Comparison of ENCODE assay signal across 25 cellular contexts in the genomic region with DNA sequence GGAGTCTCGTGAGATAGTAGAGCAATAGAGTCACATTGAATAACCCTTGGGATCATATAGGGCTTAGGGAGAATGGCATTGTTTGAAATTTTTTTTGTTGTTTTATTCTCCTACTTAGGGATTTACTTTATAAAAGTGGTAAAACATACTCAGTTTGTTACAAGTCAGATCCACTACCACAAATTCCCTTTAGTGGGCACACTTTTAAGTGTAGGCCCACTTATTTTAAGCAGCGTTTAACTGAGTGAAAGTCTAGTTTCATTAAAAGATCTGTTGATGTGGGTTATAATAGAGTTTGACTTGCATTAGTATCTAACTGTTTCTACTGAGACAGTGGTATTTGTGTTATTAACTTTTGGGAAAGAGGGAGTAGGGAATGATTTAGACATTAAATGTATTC. TPM values are rescaled to one million over a fixed set of nuclear protein-coding genes. Genes with fewer than 3 reads are reported as not detected.
DNase-seq lines count a peak whose midpoint lies in the region; ATAC-seq and TF ChIP-seq lines count a peak whose summit lies in the region.
"Had no signal": no experiment of that assay in that cellular context is flagged by ENCODE, and none has a peak within 500 bp of the region (broad histone marks: within the 10 kb centered on the region; RNA-seq: fewer than 3 reads in every experiment).

No MANE protein-coding gene starts in this region.

- H3F3A ChIP-seq in Loucy (ENCODE audit: low read depth), result no peaks in the 10 kb centered on the region

- peak overlapping the region; percentile 22 for H3K27ac Mint-ChIP-seq in activated CD8-positive, alpha-beta memory T cell treated with anti-CD3 and anti-CD28 coated beads, Interleukin-2, amount 10 ng/mL, durations not matched to agents 7 days and 5 days
- H3K27ac Mint-ChIP-seq: activated CD4-positive, alpha-beta T cell treated with anti-CD3 and anti-CD28 coated beads, Interleukin-2, amount 10 ng/mL, durations not matched to agents 7 days and 5 days; activated naive CD4-positive, alpha-beta T cell treated with anti-CD3 and anti-CD28 coated beads for 36 hours had no signal

- CTCF ChIA-PET in activated CD8-positive, alpha-beta memory T cell treated with anti-CD3 and anti-CD28 coated beads, Interleukin-2, amount 10 ng/mL, durations not matched to agents 7 days and 5 days (lab: Charles Lee), result interaction anchor here (0.7 to 10.7 kb wide), 2 partner anchors 16 to 127 kb away, joined by 3 to 294 read pairs; no protein-coding TSS in a partner anchor

- peaks cover 37% of the 10 kb centered on the region for H4K20me1 ChIP-seq in Loucy (ENCODE audit: insufficient read depth, low read length, poor library complexity, severe bottlenecking)

- H3K4me3 Mint-ChIP-seq in activated CD8-positive, alpha-beta memory T cell treated with anti-CD3 and anti-CD28 coated beads, Interleukin-2, amount 10 ng/mL, durations not matched to agents 7 days and 5 days, result no peak overlapping the region
- H3K4me3 Mint-ChIP-seq: activated CD4-positive, alpha-beta T cell treated with anti-CD3 and anti-CD28 coated beads, Interleukin-2, amount 10 ng/mL, durations not matched to agents 7 days and 5 days; activated naive CD4-positive, alpha-beta T cell treated with anti-CD3 and anti-CD28 coated beads for 36 hours; mesothelial cell of epicardium; naive thymus-derived CD4-positive, alpha-beta T cell had no signal

- no peak overlapping the region for H3K9ac ChIP-seq in Loucy (ENCODE audit: low read depth, low read length, poor library complexity, severe bottlenecking)

- peaks cover 45% of the 10 kb centered on the region for H3K4me1 Mint-ChIP-seq in activated CD8-positive, alpha-beta memory T cell treated with anti-CD3 and anti-CD28 coated beads, Interleukin-2, amount 10 ng/mL, durations not matched to agents 7 days and 5 days

- peak; percentile 57 for TF ChIP-seq CTCF in Loucy (conservative IDR thresholded peaks at IDR 0.05; ENCODE audit: low read length)
- peak in 1 of 3 experiments; percentile 3 for TF ChIP-seq CTCF in esophagus muscularis mucosa (IDR thresholded peaks at IDR 0.05)
- TF ChIP-seq CTCF in sigmoid colon (IDR thresholded peaks at IDR 0.05), result no peak

- TF ChIP-seq EP300 in esophagus muscularis mucosa (IDR thresholded peaks at IDR 0.05), result no peak
- TF ChIP-seq EP300 in sigmoid colon (IDR thresholded peaks at IDR 0.05), result no peak

- no peaks in the 10 kb centered on the region for H3K9me2 ChIP-seq in Loucy (replicated peaks; ENCODE audit: low read depth, low read length)

- no peak for ATAC-seq in activated CD8-positive, alpha-beta memory T cell treated with anti-CD3 and anti-CD28 coated beads, Interleukin-2, amount 10 ng/mL, durations not matched to agents 7 days and 5 days
- no peak for ATAC-seq in HG03045 (IDR thresholded peaks at IDR 0.05; ENCODE audit: unreplicated experiment)
- no peak for ATAC-seq in HG02840 (IDR thresholded peaks at IDR 0.05; ENCODE audit: low FRiP score, unreplicated experiment)
- ATAC-seq: naive thymus-derived CD4-positive, alpha-beta T cell had no signal

- H3K27me3 Mint-ChIP-seq in activated CD8-positive, alpha-beta memory T cell treated with anti-CD3 and anti-CD28 coated beads, Interleukin-2, amount 10 ng/mL, durations not matched to agents 7 days and 5 days, result no peaks in the 10 kb centered on the region
- H3K27me3 Mint-ChIP-seq: activated CD4-positive, alpha-beta T cell treated with anti-CD3 and anti-CD28 coated beads, Interleukin-2, amount 10 ng/mL, durations not matched to agents 7 days and 5 days; naive thymus-derived CD4-positive, alpha-beta T cell had no signal

- peaks cover 18% of the 10 kb centered on the region for H3K36me3 Mint-ChIP-seq in activated CD8-positive, alpha-beta memory T cell treated with anti-CD3 and anti-CD28 coated beads, Interleukin-2, amount 10 ng/mL, durations not matched to agents 7 days and 5 days

- peaks cover 50% of the 10 kb centered on the region for H3K36me3 ChIP-seq in Loucy (ENCODE audit: insufficient read depth, low read length)
- H3K36me3 ChIP-seq in esophagus muscularis mucosa, result peaks cover 0 to 22% (median 15%) of the 10 kb centered on the region in 4 donors
- peaks cover 0 to 17% (median 0%) of the 10 kb centered on the region in 4 donors for H3K36me3 ChIP-seq in sigmoid colon
- H3K36me3 ChIP-seq: ovary had no signal

- H3K27me3 ChIP-seq in Loucy (ENCODE audit: insufficient read depth, low read length, poor library complexity, severe bottlenecking) (no peaks in the 10 kb centered on the region), esophagus muscularis mucosa (no peaks in the 10 kb centered on the region), sigmoid colon (no peaks in the 10 kb centered on the region)
- H3K27me3 ChIP-seq: MG63, ovary, spleen, transverse colon had no signal

- H2AFZ ChIP-seq in Loucy (ENCODE audit: low read length), result no peak overlapping the region

- no peak overlapping the region for H3K4me2 ChIP-seq in Loucy (ENCODE audit: low read depth, low read length, poor library complexity, severe bottlenecking)

- peak overlapping the region; percentile 74 to 82 (median 79) for H3K27ac ChIP-seq in esophagus muscularis mucosa (replicated peaks in 1 of 4)
- H3K27ac ChIP-seq in sigmoid colon, result peak overlapping the region in 3 of 4 donors; percentile 44 to 73 (median 61)

- intact Hi-C loops in esophagus muscularis mucosa (cut with DNase I), result no loop called here
- intact Hi-C loops in sigmoid colon (cut with DNase I), result no loop called here

- H3K79me2 ChIP-seq in Loucy (ENCODE audit: insufficient read depth, low read length), result peaks cover 85% of the 10 kb centered on the region

- H3K4me1 ChIP-seq in Loucy (ENCODE audit: insufficient read depth, low read length, poor library complexity, severe bottlenecking) (peaks cover 13% of the 10 kb centered on the region), esophagus muscularis mucosa (peaks cover 14 to 59% (median 49%) of the 10 kb centered on the region in 4 donors), sigmoid colon (peaks cover 0 to 37% (median 14%) of the 10 kb centered on the region in 4 donors)

- DNase-seq in activated CD8-positive, alpha-beta memory T cell treated with anti-CD3 and anti-CD28 coated beads, Interleukin-2, amount 10 ng/mL, durations not matched to agents 7 days and 5 days, result no peak
- DNase-seq in activated CD8-positive, alpha-beta memory T cell treated with anti-CD3 and anti-CD28 coated beads, Interleukin-2, amount 50 U/mL, for 48 hours, result no peak
- DNase-seq in esophagus muscularis mucosa (ENCODE audit: extremely low spot score) (no peak), sigmoid colon (no peak), NCI-H1092 (lab: John Stamatoyannopoulos, UW) (no peak)
- DNase-seq: activated CD4-positive, alpha-beta T cell treated with anti-CD3 and anti-CD28 coated beads, Interleukin-2, amount 10 ng/mL, durations not matched to agents 7 days and 5 days; activated naive CD4-positive, alpha-beta T cell treated with anti-CD3 and anti-CD28 coated beads for 36 hours; amygdala; cortex of kidney; islet precursor cell; MG63; naive thymus-derived CD4-positive, alpha-beta T cell; NCI-H1417 treated with DMSO at 0.1 percent for 48 hours; NCI-H2081; NCI-H226; NCI-H82; ovary; right cardiac atrium; spleen; transverse colon had no signal

- H3K9me3 ChIP-seq in Loucy (ENCODE audit: insufficient read depth, low read depth, low read length) (no peaks in the 10 kb centered on the region), esophagus muscularis mucosa (no peaks in the 10 kb centered on the region), sigmoid colon (no peaks in the 10 kb centered on the region)
- H3K9me3 ChIP-seq: HAP-1, MG63, ovary, spleen, transverse colon had no signal

- TF ChIP-seq POLR2A in esophagus muscularis mucosa (IDR thresholded peaks at IDR 0.05; ENCODE audit: low read depth) (no peak), sigmoid colon (IDR thresholded peaks at IDR 0.05) (no peak)

- WGBS in esophagus muscularis mucosa, result 78% methylated on average over 2 of the region's 2 CpGs
- 93 to 94% methylated on average over 2 of the region's 2 CpGs for WGBS in sigmoid colon, 2 donors

- H3K9me3 Mint-ChIP-seq in activated CD8-positive, alpha-beta memory T cell treated with anti-CD3 and anti-CD28 coated beads, Interleukin-2, amount 10 ng/mL, durations not matched to agents 7 days and 5 days (ENCODE audit: low read depth), result no peaks in the 10 kb centered on the region
- H3K9me3 Mint-ChIP-seq: activated CD4-positive, alpha-beta T cell treated with anti-CD3 and anti-CD28 coated beads, Interleukin-2, amount 10 ng/mL, durations not matched to agents 7 days and 5 days; activated naive CD4-positive, alpha-beta T cell treated with anti-CD3 and anti-CD28 coated beads for 36 hours; mesothelial cell of epicardium; naive thymus-derived CD4-positive, alpha-beta T cell had no signal

- H3K4me3 ChIP-seq in Loucy (ENCODE audit: low read length, poor library complexity, severe bottlenecking) (no peak overlapping the region), esophagus muscularis mucosa (no peak overlapping the region), sigmoid colon (no peak overlapping the region)
- H3K4me3 ChIP-seq: HAP-1, MG63, ovary, spleen, transverse colon had no signal

RNA-seq across cellular contexts. Expression of a gene that starts 49.3 kb away (rescaled TPM):
- 100 to 1,000 TPM in 1 of 2 experiments, 10 to 100 TPM in 1; 90.9 to 117 TPM for total RNA-seq in activated CD8-positive, alpha-beta memory T cell treated with anti-CD3 and anti-CD28 coated beads, Interleukin-2, amount 10 ng/mL, durations not matched to agents 7 days and 5 days
- total RNA-seq in esophagus muscularis mucosa, result 10 to 100 TPM; 45.3 to 71.2 (median 59.3) TPM
- 10 to 100 TPM; 43.9 to 64.3 (median 53.1) TPM for total RNA-seq in sigmoid colon
- polyA plus RNA-seq in sigmoid colon, result 10 to 100 TPM; 17.1 to 36.7 (median 31.2) TPM
